Comparison of ENCODE assay signal across 14 cellular contexts in genomic region chr1:153928776-153929432, GRCh38. TPM values are rescaled to one million over a fixed set of nuclear protein-coding genes. Genes with fewer than 3 reads are reported as not detected.
DNase-seq lines count a peak whose midpoint lies in the region; ATAC-seq and TF ChIP-seq lines count a peak whose summit lies in the region.
"Had no signal": no experiment of that assay in that cellular context is flagged by ENCODE, and none has a peak within 500 bp of the region (broad histone marks: within the 10 kb centered on the region; RNA-seq: fewer than 3 reads in every experiment).

No MANE protein-coding gene starts in this region.

- in situ Hi-C loops in HAP-1 (cut with MboI; ENCODE audit: low sequenced_read_pairs): no loop called here

- H3K9me3 Mint-ChIP-seq in CD8-positive, alpha-beta T cell: no peaks in the 10 kb centered on the region
- no peaks in the 10 kb centered on the region for H3K9me3 Mint-ChIP-seq in effector memory CD8-positive, alpha-beta T cell
- H3K9me3 Mint-ChIP-seq in natural killer cell: no peaks in the 10 kb centered on the region

- H3K27me3 ChIP-seq in CD8-positive, alpha-beta T cell (ENCODE audit: insufficient read depth, low read length): no peaks in the 10 kb centered on the region
- H3K27me3 ChIP-seq in MG63: no peaks in the 10 kb centered on the region
- no peaks in the 10 kb centered on the region for H3K27me3 ChIP-seq in body of pancreas
- no peaks in the 10 kb centered on the region for H3K27me3 ChIP-seq in HAP-1 (ENCODE audit: low read depth)
- H3K27me3 ChIP-seq: Peyer's patch had no signal

- no peak for TF ChIP-seq CTCF in CD8-positive, alpha-beta T cell (IDR thresholded peaks at IDR 0.05)
- TF ChIP-seq CTCF in natural killer cell (IDR thresholded peaks at IDR 0.05) (no peak), body of pancreas (IDR thresholded peaks at IDR 0.05) (no peak)

- POLR2A ChIA-PET in CD8-positive, alpha-beta T cell (lab: Charles Lee): interaction anchor here (0.6 to 3.4 kb wide), 3 partner anchors 13 to 1382 kb away, joined by 3 to 20 read pairs (median 4); partner anchors contain the start of gene DENND4B

- peaks cover 41% of the 10 kb centered on the region for H3K36me3 Mint-ChIP-seq in CD8-positive, alpha-beta T cell
- H3K36me3 Mint-ChIP-seq in effector memory CD8-positive, alpha-beta T cell (ENCODE audit: insufficient read depth): peaks cover 40% of the 10 kb centered on the region
- H3K36me3 Mint-ChIP-seq in natural killer cell: no peaks in the 10 kb centered on the region

- H3K4me1 Mint-ChIP-seq in CD8-positive, alpha-beta T cell (ENCODE audit: low read depth): peaks cover 10% of the 10 kb centered on the region
- peaks cover 11 to 14% of the 10 kb centered on the region in 2 donors for H3K4me1 Mint-ChIP-seq in effector memory CD8-positive, alpha-beta T cell (ENCODE audit: low read depth in 2 of 2)
- H3K4me1 Mint-ChIP-seq in natural killer cell: peaks cover 14 to 19% of the 10 kb centered on the region in 2 donors

- ATAC-seq in CD8-positive, alpha-beta T cell: no peak
- ATAC-seq in effector memory CD8-positive, alpha-beta T cell (replicated peaks): no peak
- ATAC-seq in natural killer cell (no peak), body of pancreas (no peak)
- ATAC-seq: mucosa of descending colon had no signal

- H3K27me3 Mint-ChIP-seq in CD8-positive, alpha-beta T cell (ENCODE audit: low read depth): no peaks in the 10 kb centered on the region
- H3K27me3 Mint-ChIP-seq in effector memory CD8-positive, alpha-beta T cell: no peaks in the 10 kb centered on the region
- H3K27me3 Mint-ChIP-seq in natural killer cell (ENCODE audit: low read depth in 2 of 2): no peaks in the 10 kb centered on the region

- peak overlapping the region; percentile 60 for H3K27ac Mint-ChIP-seq in CD8-positive, alpha-beta T cell
- H3K27ac Mint-ChIP-seq in effector memory CD8-positive, alpha-beta T cell: peak overlapping the region; percentile 76 to 78
- H3K27ac Mint-ChIP-seq in natural killer cell: peak overlapping the region; percentile 79 to 85

- H3K9me3 ChIP-seq in CD8-positive, alpha-beta T cell (ENCODE audit: low read length): no peaks in the 10 kb centered on the region
- H3K9me3 ChIP-seq in MG63: no peaks in the 10 kb centered on the region
- no peaks in the 10 kb centered on the region for H3K9me3 ChIP-seq in body of pancreas
- no peaks in the 10 kb centered on the region for H3K9me3 ChIP-seq in HAP-1
- H3K9me3 ChIP-seq: mucosa of descending colon, Peyer's patch had no signal

- no peak overlapping the region for H3K4me3 ChIP-seq in CD8-positive, alpha-beta T cell (ENCODE audit: low read depth, low read length)
- H3K4me3 ChIP-seq in MG63 (no peak overlapping the region), body of pancreas (no peak overlapping the region), HAP-1 (no peak overlapping the region)
- H3K4me3 ChIP-seq: mucosa of descending colon, Peyer's patch had no signal

- no peak for TF ChIP-seq POLR2A in body of pancreas (IDR thresholded peaks at IDR 0.05)

- CTCF ChIA-PET in CD8-positive, alpha-beta T cell (lab: Charles Lee): interaction anchor here (0.6 to 1.0 kb wide), 2 partner anchors 14 to 351 kb away, joined by 3 read pairs; no protein-coding TSS in a partner anchor

- 68% methylated on average over 6 of the region's 6 CpGs for WGBS in body of pancreas, 2 donors

- H3K4me1 ChIP-seq in CD8-positive, alpha-beta T cell (ENCODE audit: insufficient read depth, low read length): peaks cover 11% of the 10 kb centered on the region
- H3K4me1 ChIP-seq in body of pancreas: peaks cover 4% of the 10 kb centered on the region
- no peaks in the 10 kb centered on the region; the same call in 1 of the 2 replicates for H3K4me1 ChIP-seq in HAP-1

- H3K4me3 Mint-ChIP-seq in CD8-positive, alpha-beta T cell: no peak overlapping the region
- H3K4me3 Mint-ChIP-seq in effector memory CD8-positive, alpha-beta T cell: no peak overlapping the region
- no peak overlapping the region for H3K4me3 Mint-ChIP-seq in natural killer cell

- H3K27ac ChIP-seq in CD8-positive, alpha-beta T cell (ENCODE audit: low read depth, low read length): no peak overlapping the region
- no peak overlapping the region for H3K27ac ChIP-seq in body of pancreas
- H3K27ac ChIP-seq: epithelial cell of prostate had no signal

- no peak for DNase-seq in CD8-positive, alpha-beta T cell
- peak; percentile 58 for DNase-seq in MG63
- no peak for DNase-seq in effector memory CD8-positive, alpha-beta T cell
- DNase-seq in natural killer cell: no peak
- DNase-seq in body of pancreas: no peak
- no peak for DNase-seq in COLO668 (lab: John Stamatoyannopoulos, UW; ENCODE audit: unreplicated experiment)
- no peak for DNase-seq in AG20443 (ENCODE audit: low spot score)
- no peak for DNase-seq in HAP-1 (ENCODE audit: low spot score in 2 of 2)
- DNase-seq: activated CD8-positive, alpha-beta memory T cell treated with anti-CD3 and anti-CD28 coated beads, Interleukin-2, amount 50 U/mL, for 4 hours; mucosa of descending colon; NCI-H1105 treated with DMSO at 0.1 percent for 48 hours; stimulated activated CD4-positive, alpha-beta T cell treated with anti-CD3 and anti-CD28 coated beads, Interleukin-1b, Interleukin-23, amount 100 ng/mL, for 48 hours had no signal

- intact Hi-C loops in CD8-positive, alpha-beta T cell (cut with DNase I, micrococcal nuclease): no loop called here
- intact Hi-C loops in natural killer cell (cut with micrococcal nuclease) (no loop called here), body of pancreas (cut with DNase I) (no loop called here)

- H3K36me3 ChIP-seq in CD8-positive, alpha-beta T cell (ENCODE audit: insufficient read depth, low read length): peaks cover 31% of the 10 kb centered on the region
- H3K36me3 ChIP-seq in MG63 (peaks cover 17% of the 10 kb centered on the region), body of pancreas (replicated peaks in 1 of 2; ENCODE audit: insufficient read depth in 1 of 2, low read depth in 2 of 2) (peaks cover 0 to 16% of the 10 kb centered on the region in 2 donors), HAP-1 (replicated peaks) (peaks cover 23% of the 10 kb centered on the region)

RNA-seq across cellular contexts. Expression of gene GATAD2B, which starts 6.1 kb away (rescaled TPM):
- 10 to 100 TPM; 52.0 to 52.1 TPM for total RNA-seq in CD8-positive, alpha-beta T cell
- total RNA-seq in MG63 (2014; rRNA removed; shearing (Covaris generic); ENCODE audit: low replicate concordance): 5.9 and 7.4 TPM in 2 replicates
- total RNA-seq in natural killer cell (10 to 100 TPM; 68.1 to 91.3 (median 75.5) TPM), body of pancreas (10 to 100 TPM in 1 of 2 donors, 1 to 10 TPM in 1; 7.8 to 12.5 TPM)

RNA-seq across cellular contexts. Expression of gene DENND4B, which starts 17.6 kb away (rescaled TPM):
- total RNA-seq in CD8-positive, alpha-beta T cell: 10 to 100 TPM; 87.2 to 91.3 TPM
- 7.7 and 9.3 TPM in 2 replicates for total RNA-seq in MG63 (2014; rRNA removed; shearing (Covaris generic); ENCODE audit: low replicate concordance)
- 100 to 1,000 TPM; 244 to 322 (median 291) TPM for total RNA-seq in natural killer cell
- total RNA-seq in body of pancreas: 10 to 100 TPM; 33.2 to 54.7 TPM

RNA-seq across cellular contexts. Expression of gene CRTC2, which starts 29.5 kb away (rescaled TPM):
- total RNA-seq in CD8-positive, alpha-beta T cell: 100 to 1,000 TPM; 169 to 201 TPM
- total RNA-seq in MG63 (2014; rRNA removed; shearing (Covaris generic); ENCODE audit: low replicate concordance): 0.96 and 3.6 TPM in 2 replicates
- 100 to 1,000 TPM; 144 to 166 (median 154) TPM for total RNA-seq in natural killer cell
- total RNA-seq in body of pancreas: 10 to 100 TPM; 15.2 to 15.8 TPM

RNA-seq across cellular contexts. Expression of gene SLC39A1, which starts 34.4 kb away (rescaled TPM):
- 1 to 10 TPM; 7.2 to 7.7 TPM for total RNA-seq in CD8-positive, alpha-beta T cell
- 154 and 223 TPM in 2 replicates for total RNA-seq in MG63 (2014; rRNA removed; shearing (Covaris generic); ENCODE audit: low replicate concordance)
- total RNA-seq in natural killer cell (10 to 100 TPM; 20.7 to 21.5 (median 21.2) TPM), body of pancreas (10 to 100 TPM; 30.7 to 35.5 TPM)

RNA-seq across cellular contexts. Expression of gene CREB3L4, which starts 38.8 kb away (rescaled TPM):
- 1 to 10 TPM; 3.0 to 3.7 TPM for total RNA-seq in CD8-positive, alpha-beta T cell
- 12.8 and 35.3 TPM in 2 replicates for total RNA-seq in MG63 (2014; rRNA removed; shearing (Covaris generic); ENCODE audit: low replicate concordance)
- total RNA-seq in natural killer cell (10 to 100 TPM; 10.8 to 16.8 (median 10.9) TPM), body of pancreas (10 to 100 TPM in 1 of 2 donors, under 1 TPM in 1; 0.66 to 14.0 TPM)

Comparison
In these comparisons a context has a peak if more than half of its experiments do, and no peak if none do; other contexts are left out.
1. RNA of gene CRTC2, which starts 29.5 kb away (total RNA-seq): 169 to 201 TPM in CD8-positive, alpha-beta T cell and 144 to 166 TPM in natural killer cell; 15.2 to 15.8 TPM in body of pancreas and 0.96 to 3.6 TPM in MG63; every median in the first group is over 4 times any median in the second.
2. Peak in every context shown above with its lines, with median percentiles within 50 percentile points of each other: H3K27ac Mint-ChIP-seq.